ENCODE assay signal across 9 cellular contexts in genomic region chr6:127420558-127420957, GRCh38. TPM values are rescaled to one million over a fixed set of nuclear protein-coding genes. Genes with fewer than 3 reads are reported as not detected.
DNase-seq lines count a peak whose midpoint lies in the region; ATAC-seq and TF ChIP-seq lines count a peak whose summit lies in the region.
"Had no signal": no experiment of that assay in that cellular context is flagged by ENCODE, and none has a peak within 500 bp of the region (broad histone marks: within the 10 kb centered on the region; RNA-seq: fewer than 3 reads in every experiment).

No MANE protein-coding gene starts in this region.

- H3K36me3 Mint-ChIP-seq in activated T-cell treated with anti-CD3 and anti-CD28 coated beads, Interleukin-2, amount 50 U/mL, for 4 hours (ENCODE audit: insufficient read depth): no peaks in the 10 kb centered on the region

- H3K79me2 ChIP-seq in DOHH2 (ENCODE audit: control insufficient read depth, low read length) (no peaks in the 10 kb centered on the region), osteoblast (ENCODE audit: insufficient read depth, low read length) (no peaks in the 10 kb centered on the region)

- intact Hi-C loops in transverse colon (cut with DNase I; ENCODE audit: low total_unique reads): no loop called here

- H3K27me3 ChIP-seq in DOHH2 (ENCODE audit: control insufficient read depth, low read length) (no peaks in the 10 kb centered on the region), osteoblast (ENCODE audit: insufficient read depth, low read length) (no peaks in the 10 kb centered on the region), transverse colon (no peaks in the 10 kb centered on the region)
- H3K27me3 ChIP-seq: ovary had no signal

- H3K36me3 ChIP-seq in DOHH2 (ENCODE audit: control insufficient read depth, low read length) (no peaks in the 10 kb centered on the region), osteoblast (ENCODE audit: insufficient read depth, low read length) (no peaks in the 10 kb centered on the region), transverse colon (no peaks in the 10 kb centered on the region)
- H3K36me3 ChIP-seq: ovary had no signal

- no peaks in the 10 kb centered on the region for H3K9me3 ChIP-seq in DOHH2 (ENCODE audit: control insufficient read depth, insufficient read depth, low read length)
- H3K9me3 ChIP-seq in osteoblast (ENCODE audit: low read depth, low read length): no peaks in the 10 kb centered on the region
- no peaks in the 10 kb centered on the region for H3K9me3 ChIP-seq in transverse colon
- H3K9me3 ChIP-seq: ovary had no signal

- no peak overlapping the region for H3K4me3 ChIP-seq in DOHH2 (ENCODE audit: low read length)
- H3K4me3 ChIP-seq in osteoblast (ENCODE audit: insufficient read depth, low read length): no peak overlapping the region
- no peak overlapping the region for H3K4me3 ChIP-seq in transverse colon
- H3K4me3 ChIP-seq: ovary had no signal

- DNase-seq in HT1080 (ENCODE audit: low read depth) (peak; percentile 96), RKO (ENCODE audit: low spot score) (peak; percentile 97), fibroblast of the conjunctiva (ENCODE audit: low read depth) (peak; percentile 88), osteoblast (ENCODE audit: insufficient read length, low spot score, missing footprints) (peak; percentile 89), transverse colon (peak; percentile 64)
- DNase-seq in activated T-cell treated with anti-CD3 and anti-CD28 coated beads, Interleukin-2, amount 50 U/mL, for 4 hours: peak; percentile 66

- no peaks in the 10 kb centered on the region for H3K9me2 ChIP-seq in DOHH2 (replicated peaks; ENCODE audit: control insufficient read depth, low read length)

- no peaks in the 10 kb centered on the region for H3K9me3 Mint-ChIP-seq in activated T-cell treated with anti-CD3 and anti-CD28 coated beads, Interleukin-2, amount 50 U/mL, for 4 hours

- peak overlapping the region; percentile 65 for H2AFZ ChIP-seq in osteoblast (ENCODE audit: low read length)

- peak overlapping the region; percentile 50 for H3K4me3 Mint-ChIP-seq in activated T-cell treated with anti-CD3 and anti-CD28 coated beads, Interleukin-2, amount 50 U/mL, for 4 hours

- peak; percentile 100 for ATAC-seq in GM21526 (IDR thresholded peaks at IDR 0.05; ENCODE audit: low FRiP score, unreplicated experiment)
- peak; percentile 100 for ATAC-seq in activated T-cell treated with anti-CD3 and anti-CD28 coated beads, Interleukin-2, amount 50 U/mL, for 4 hours

- no peak for TF ChIP-seq EP300 in transverse colon (IDR thresholded peaks at IDR 0.05; ENCODE audit: low read depth)

- 0 to 2% methylated on average over 1 to 2 of the region's 2 CpGs for WGBS in transverse colon (ENCODE audit: low coverage in 1 of 2), 2 donors

- peaks cover 19% of the 10 kb centered on the region for H3K4me1 Mint-ChIP-seq in activated T-cell treated with anti-CD3 and anti-CD28 coated beads, Interleukin-2, amount 50 U/mL, for 4 hours (ENCODE audit: low read depth)

- H3K27ac ChIP-seq in DOHH2 (ENCODE audit: low read depth, low read length): no peak overlapping the region
- peak overlapping the region; percentile 68 for H3K27ac ChIP-seq in osteoblast (ENCODE audit: low read depth, low read length)
- H3K27ac ChIP-seq in transverse colon: peak overlapping the region in 1 of 4 donors; percentile 3
- H3K27ac ChIP-seq: ovary had no signal

- no peak overlapping the region for H3K4me2 ChIP-seq in DOHH2 (ENCODE audit: low read length)
- H3K4me2 ChIP-seq in osteoblast (ENCODE audit: insufficient read depth, low read length): no peak overlapping the region

- H4K20me1 ChIP-seq in DOHH2 (ENCODE audit: control insufficient read depth, insufficient read depth, low read depth, low read length): no peaks in the 10 kb centered on the region
- H4K20me1 ChIP-seq in osteoblast (ENCODE audit: insufficient read depth, low read length): no peaks in the 10 kb centered on the region

- TF ChIP-seq POLR2A in transverse colon (IDR thresholded peaks at IDR 0.05): no peak

- H3K4me1 ChIP-seq in DOHH2 (ENCODE audit: control insufficient read depth, low read length) (peaks cover 7% of the 10 kb centered on the region), osteoblast (ENCODE audit: insufficient read depth, low read length) (peaks cover 11% of the 10 kb centered on the region), transverse colon (peaks cover 0 to 8% (median 4%) of the 10 kb centered on the region in 4 donors)

- in situ Hi-C loops in transverse colon (cut with MboI; ENCODE audit: low pct_ligation_motif_present in 1 of 4, low pct_unique_long_range_greater_than_20kb in 1 of 4, low sequenced_read_pairs in 3 of 4): loop anchor here in 1 of 4 donors (25.0 kb wide), 1 partner anchor 108 kb away; no protein-coding TSS in a partner anchor

- H3K27me3 Mint-ChIP-seq in activated T-cell treated with anti-CD3 and anti-CD28 coated beads, Interleukin-2, amount 50 U/mL, for 4 hours (ENCODE audit: low read depth): peaks cover 4% of the 10 kb centered on the region

- no peaks in the 10 kb centered on the region for H3F3A ChIP-seq in DOHH2 (ENCODE audit: control insufficient read depth, insufficient read depth)

- peak; percentile 71 for TF ChIP-seq CTCF in DOHH2 (IDR thresholded peaks at IDR 0.05; ENCODE audit: low read depth, low read length, poor library complexity, severe bottlenecking)
- TF ChIP-seq CTCF in osteoblast (IDR thresholded peaks at IDR 0.05; ENCODE audit: extremely low read depth, low read depth, low read length): no peak
- peak; percentile 40 to 51 (median 50) for TF ChIP-seq CTCF in transverse colon (IDR thresholded peaks at IDR 0.05)

RNA-seq across cellular contexts. Expression of gene KIAA0408, which starts 38.6 kb away (rescaled TPM):
- total RNA-seq in HT1080 (2014; rRNA removed; shearing (Covaris generic)): 0.06 and 0.23 TPM in 2 replicates
- polyA plus RNA-seq in HT1080 (2015; cell fraction: cytosol; rRNA removed): 0.33 and 0.51 TPM in 2 replicates
- 1.6 and 1.8 TPM in 2 replicates for polyA plus RNA-seq in HT1080 (2015; cell fraction: nucleus; rRNA removed)
- 1 to 10 TPM; 1.6 to 3.0 (median 1.6) TPM for total RNA-seq in activated T-cell treated with anti-CD3 and anti-CD28 coated beads, Interleukin-2, amount 50 U/mL, for 4 hours
- total RNA-seq in osteoblast (1.8 and 2.5 TPM in 2 replicates), transverse colon (1 to 10 TPM; 4.9 to 8.9 (median 7.3) TPM)
